20 cellular contexts compared by ENCODE assay signal in the genomic region with DNA sequence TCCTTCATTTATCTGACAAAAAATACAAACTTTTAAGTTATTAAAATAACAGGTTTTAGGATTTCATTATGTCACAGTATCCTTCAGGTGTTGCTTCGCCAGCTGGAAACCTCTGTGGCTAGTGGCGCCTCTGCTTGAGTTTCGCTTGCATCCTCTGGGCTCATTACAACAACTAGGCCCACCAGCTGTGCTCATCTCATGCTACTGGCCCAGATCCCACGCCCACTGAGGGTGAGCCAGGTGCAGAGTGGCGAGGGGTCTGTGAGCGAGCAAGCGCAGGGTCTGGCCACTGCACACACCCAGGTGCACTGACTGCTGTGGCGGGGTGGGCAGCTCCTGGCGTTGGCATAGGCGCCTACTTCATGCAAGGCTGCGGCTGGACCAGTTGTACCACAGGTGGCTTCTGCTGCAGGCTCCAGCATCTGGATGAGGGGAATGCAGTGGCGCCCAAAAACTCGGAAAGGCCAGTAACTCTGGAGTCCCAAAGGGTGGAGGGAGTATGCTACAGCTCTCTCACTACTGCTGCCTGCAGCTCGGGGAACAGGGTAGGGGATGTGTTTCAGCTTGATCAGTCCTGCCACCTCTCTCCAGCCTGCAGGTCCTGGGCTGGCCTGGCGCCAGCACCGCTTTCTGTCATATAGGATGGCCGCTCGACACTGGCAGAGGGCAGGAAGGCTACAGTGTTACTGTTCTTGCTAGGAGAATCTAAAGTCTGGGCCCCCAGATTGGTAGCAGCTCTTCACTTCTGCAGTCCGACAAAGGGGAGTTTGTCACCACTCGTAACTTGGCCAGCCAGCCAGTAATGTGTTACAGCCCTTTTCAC.
"Had no signal": no experiment of that assay in that cellular context is flagged by ENCODE, and none has a peak within 500 bp of the region (broad histone marks: within the 10 kb centered on the region; RNA-seq: fewer than 3 reads in every experiment).

No MANE protein-coding gene starts in this region.

- DNase-seq: effector memory CD8-positive, alpha-beta T cell; esophagus squamous epithelium; foreskin fibroblast; glutamatergic neuron; mammary epithelial cell; natural killer cell; right cardiac atrium; stimulated activated CD4-positive, alpha-beta T cell treated with anti-CD3 and anti-CD28 coated beads, Interleukin-4, amount 100 ng/mL, for 1 hour; stimulated activated CD8-positive, alpha-beta memory T cell treated with anti-CD3 and anti-CD28 coated beads, Interleukin-4, amount 100 ng/mL, for 48 hours; tibial artery had no signal

- H3K4me1 Mint-ChIP-seq: mesothelial cell of epicardium; natural killer cell; neural crest cell; stimulated activated effector memory CD8-positive, alpha-beta T cell treated with anti-CD3 and anti-CD28 coated beads, Interleukin-12 subunit alpha, Interleukin-12 subunit beta, amount 100 ng/mL, for 72 hours had no signal

- H3K4me1 ChIP-seq: esophagus squamous epithelium, gastroesophageal sphincter, pancreas, tibial artery, upper lobe of left lung, vagina had no signal

- H3K27ac ChIP-seq: esophagus squamous epithelium, gastroesophageal sphincter, pancreas, tibial artery, upper lobe of left lung, vagina had no signal

- H3K36me3 Mint-ChIP-seq: mesothelial cell of epicardium; natural killer cell; stimulated activated effector memory CD8-positive, alpha-beta T cell treated with anti-CD3 and anti-CD28 coated beads, Interleukin-12 subunit alpha, Interleukin-12 subunit beta, amount 100 ng/mL, for 72 hours had no signal

- H3K4me3 Mint-ChIP-seq: dendritic cell treated with granulocyte-macrophage colony-stimulating factor and Interleukin-4, amounts not matched to agents 40 ng/mL and 50 ng/mL, for 4 days; effector memory CD8-positive, alpha-beta T cell; mesothelial cell of epicardium; natural killer cell; neural crest cell; stimulated activated effector memory CD8-positive, alpha-beta T cell treated with anti-CD3 and anti-CD28 coated beads, Interleukin-12 subunit alpha, Interleukin-12 subunit beta, amount 100 ng/mL, for 72 hours; stimulated activated naive CD8-positive, alpha-beta T cell treated with anti-CD3 and anti-CD28 coated beads, Interleukin-15, Interleukin-2, amounts not matched to agents 100 ng/mL and 50 ng/mL, for 24 hours had no signal

- ATAC-seq: effector memory CD8-positive, alpha-beta T cell; gastroesophageal sphincter; natural killer cell; pancreas; stimulated activated effector memory CD8-positive, alpha-beta T cell treated with anti-CD3 and anti-CD28 coated beads, Interleukin-12 subunit alpha, Interleukin-12 subunit beta, amount 100 ng/mL, for 72 hours had no signal

- H3K4me3 ChIP-seq: esophagus squamous epithelium, gastroesophageal sphincter, pancreas, tibial artery, upper lobe of left lung, vagina had no signal

- H3K27ac Mint-ChIP-seq: dendritic cell treated with granulocyte-macrophage colony-stimulating factor and Interleukin-4, amounts not matched to agents 40 ng/mL and 50 ng/mL, for 4 days; effector memory CD8-positive, alpha-beta T cell; mesothelial cell of epicardium; natural killer cell; progenitor cell of endocrine pancreas; stimulated activated effector memory CD8-positive, alpha-beta T cell treated with anti-CD3 and anti-CD28 coated beads, Interleukin-12 subunit alpha, Interleukin-12 subunit beta, amount 100 ng/mL, for 72 hours; stimulated activated naive CD8-positive, alpha-beta T cell treated with anti-CD3 and anti-CD28 coated beads, Interleukin-15, Interleukin-2, amounts not matched to agents 100 ng/mL and 50 ng/mL, for 24 hours had no signal

- H3K9me3 ChIP-seq: pancreas, tibial artery, upper lobe of left lung, vagina had no signal

- H3K36me3 ChIP-seq: esophagus squamous epithelium, gastroesophageal sphincter, pancreas, tibial artery, upper lobe of left lung, vagina had no signal

- H3K27me3 ChIP-seq: esophagus squamous epithelium, gastroesophageal sphincter, pancreas, tibial artery, upper lobe of left lung, vagina had no signal

- H3K27me3 Mint-ChIP-seq: dendritic cell treated with granulocyte-macrophage colony-stimulating factor and Interleukin-4, amounts not matched to agents 40 ng/mL and 50 ng/mL, for 4 days; effector memory CD8-positive, alpha-beta T cell; progenitor cell of endocrine pancreas; stimulated activated naive CD8-positive, alpha-beta T cell treated with anti-CD3 and anti-CD28 coated beads, Interleukin-15, Interleukin-2, amounts not matched to agents 100 ng/mL and 50 ng/mL, for 24 hours had no signal
